23 cellular contexts compared by ENCODE assay signal in the genomic region with DNA sequence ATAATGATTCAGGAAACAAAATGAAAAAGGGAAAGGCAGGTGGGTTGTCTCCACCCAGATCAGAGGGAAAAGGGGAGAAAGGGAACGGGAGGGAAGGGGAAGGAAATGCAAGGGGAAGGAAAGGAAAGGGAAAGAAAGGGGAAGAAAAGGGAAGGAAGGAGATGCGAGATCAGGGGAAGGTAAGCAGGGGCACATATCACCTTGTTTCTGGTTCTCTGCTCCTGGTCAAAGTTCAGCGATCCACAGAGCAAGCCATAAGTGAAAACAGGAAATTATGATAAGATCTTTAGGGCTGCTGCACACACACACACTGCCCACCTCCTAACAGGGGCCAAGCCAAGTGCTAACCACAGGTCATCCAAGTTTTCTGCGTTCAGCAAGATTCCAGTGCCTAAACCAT. TPM values are rescaled to one million over a fixed set of nuclear protein-coding genes. Genes with fewer than 3 reads are reported as not detected.
A peak's percentile ranks its signal among the peaks of the same experiment; 100 is the strongest.
DNase-seq lines count a peak whose midpoint lies in the region; ATAC-seq, FAIRE-seq and TF ChIP-seq lines count a peak whose summit lies in the region.
"Had no signal": no experiment of that assay in that cellular context is flagged by ENCODE, and none has a peak within 500 bp of the region (broad histone marks: within the 10 kb centered on the region; RNA-seq: fewer than 3 reads in every experiment).

No MANE protein-coding gene starts in this region.

- H3K9ac ChIP-seq in HepG2 (ENCODE audit: insufficient read depth, low read depth, low read length) = no peak overlapping the region
- H3K9ac ChIP-seq in K562 (ENCODE audit: insufficient read depth in 1 of 2, low read depth in 2 of 2, low read length in 2 of 2) = no peak overlapping the region

- intact Hi-C loops in HepG2 (cut with micrococcal nuclease; ENCODE audit: unreplicated experiment) (no loop called here), right lobe of liver (cut with DNase I) (no loop called here), K562 (cut with micrococcal nuclease) (no loop called here)

- H3K4me2 ChIP-seq in HepG2 (ENCODE audit: low read depth, low read length) (peak overlapping the region; percentile 69), K562 (ENCODE audit: insufficient read depth, low read length) (no peak overlapping the region)
- H3K4me2 ChIP-seq: GM23338 had no signal

- H3K79me2 ChIP-seq in HepG2 (ENCODE audit: insufficient read depth, low read length) = no peaks in the 10 kb centered on the region
- no peaks in the 10 kb centered on the region for H3K79me2 ChIP-seq in K562 (ENCODE audit: control insufficient read depth, insufficient read depth, low read length)

- POLR2A ChIA-PET in HepG2 (lab: Yijun Ruan, JAX) = no interaction called here
- POLR2A ChIA-PET in K562 (lab: Yijun Ruan, JAX) = no interaction called here

- H3K9me3 ChIP-seq in HepG2 (ENCODE audit: low read length) = no peaks in the 10 kb centered on the region
- H3K9me3 ChIP-seq in right lobe of liver = no peaks in the 10 kb centered on the region
- no peaks in the 10 kb centered on the region for H3K9me3 ChIP-seq in K562 (replicated peaks; ENCODE audit: control insufficient read depth, insufficient read depth, low read depth, low read length)
- H3K9me3 ChIP-seq: BE2C, Caco-2 had no signal

- DNase-seq in HepG2 (ENCODE audit: low spot score) = peak; percentile 52
- no peak for DNase-seq in right lobe of liver
- peak; percentile 36 for DNase-seq in HuH-7 (ENCODE audit: low spot score)
- no peak for DNase-seq in K562 (ENCODE audit: extremely low read depth in 1 of 4, low spot score in 3 of 4)
- no peak for DNase-seq in activated T-cell treated with anti-CD3 and anti-CD28 coated beads for 4 hours
- no peak for DNase-seq in DMS 273 treated with DMSO at 0.1 percent for 48 hours (lab: John Stamatoyannopoulos, UW)
- DNase-seq in NCI-H2107 treated with DMSO at 0.1 percent for 48 hours (lab: John Stamatoyannopoulos, UW; ENCODE audit: unreplicated experiment) = no peak
- DNase-seq: BE2C; Caco-2; CD4-positive, CD25-positive, alpha-beta regulatory T cell; CD8-positive, alpha-beta T cell; DMS79; EL; GDM1; H9 had no signal

- TF ChIP-seq CTCF in HepG2 (CRISPR knock-in tag; IDR thresholded peaks at IDR 0.05) (no peak), right lobe of liver (IDR thresholded peaks at IDR 0.05) (no peak), K562 (IDR thresholded peaks at IDR 0.05 in 2 of 3, conservative IDR thresholded peaks at IDR 0.05 in 1 of 3; ENCODE audit: insufficient read depth in 2 of 3, low read depth in 1 of 3, low read length in 3 of 3) (no peak)

- in situ Hi-C loops in HepG2 (cut with HindIII; ENCODE audit: extremely low pct_ligation_motif_present, low pct_unique_long_range_greater_than_20kb) = no loop called here
- in situ Hi-C loops in K562 (cut with MboI) = no loop called here

- H3K9me1 ChIP-seq in K562 (ENCODE audit: control insufficient read depth, insufficient read depth, low read length) = no peaks in the 10 kb centered on the region

- BruUV-seq in HepG2 (replicated peaks; lab: Mats Ljungman, UMichigan) = no TSS peak
- no TSS peak for BruUV-seq in K562 (replicated peaks; lab: Mats Ljungman, UMichigan)

- CTCF ChIA-PET in HepG2 (lab: Yijun Ruan, JAX; ENCODE audit: low intra/inter-chr PET ratio, low total read pairs) = no interaction called here
- CTCF ChIA-PET in K562 (lab: Yijun Ruan, JAX; ENCODE audit: low intra/inter-chr PET ratio) = no interaction called here

- H3K36me3 ChIP-seq in HepG2 (replicated peaks in 1 of 2; ENCODE audit: control insufficient read depth in 1 of 2, insufficient read depth in 2 of 2, low read length in 2 of 2) (no peaks in the 10 kb centered on the region), right lobe of liver (no peaks in the 10 kb centered on the region), K562 (ENCODE audit: control insufficient read depth, insufficient read depth, low read length) (no peaks in the 10 kb centered on the region)
- H3K36me3 ChIP-seq: BE2C had no signal

- H3K27me3 ChIP-seq in HepG2 (ENCODE audit: control insufficient read depth in 1 of 2, insufficient read depth in 2 of 2, low read length in 2 of 2) = peaks cover 2 to 41% of the 10 kb centered on the region in 2 experiments; a peak in 4 of 5 replicates
- H3K27me3 ChIP-seq in right lobe of liver = no peaks in the 10 kb centered on the region
- H3K27me3 ChIP-seq in K562 (ENCODE audit: control insufficient read depth in 2 of 2, insufficient read depth in 2 of 2, low read length in 2 of 2) = peaks cover 19 to 57% of the 10 kb centered on the region in 2 experiments; a peak in 4 of 5 replicates
- H3K27me3 ChIP-seq: BE2C had no signal

- 8% methylated on average over 4 of the region's 4 CpGs for WGBS in HepG2 (ENCODE audit: low lambda C conversion rate)
- WGBS in right lobe of liver (ENCODE audit: insufficient coverage, low coverage, low lambda C conversion rate, missing lambda C conversion rate) = 19% methylated on average over 4 of the region's 4 CpGs
- 0% methylated on average over 4 of the region's 4 CpGs for WGBS in K562 (ENCODE audit: insufficient coverage, low coverage, missing lambda C conversion rate)

- H3K4me1 ChIP-seq in HepG2 (ENCODE audit: insufficient read depth, low read length) (peaks cover 23% of the 10 kb centered on the region), right lobe of liver (no peaks in the 10 kb centered on the region), K562 (replicated peaks in 1 of 2; ENCODE audit: control insufficient read depth in 2 of 2, insufficient read depth in 2 of 2, low read length in 2 of 2) (no peaks in the 10 kb centered on the region)
- H3K4me1 ChIP-seq: BE2C had no signal

- TF ChIP-seq POLR2A in HepG2 (IDR thresholded peaks at IDR 0.05; ENCODE audit: insufficient read depth in 1 of 2, low read depth in 2 of 2, low read length in 2 of 2) = no peak
- TF ChIP-seq POLR2A in right lobe of liver (IDR thresholded peaks at IDR 0.05) = no peak
- no peak for TF ChIP-seq POLR2A in K562 (conservative IDR thresholded peaks at IDR 0.05)

- no peak for TF ChIP-seq RAD21 in HepG2 (CRISPR knock-in tag; IDR thresholded peaks at IDR 0.05)
- TF ChIP-seq RAD21 in K562 (CRISPR knock-in tag; conservative IDR thresholded peaks at IDR 0.05 in 1 of 2, IDR thresholded peaks at IDR 0.05 in 1 of 2) = no peak

- peak; percentile 62 for ATAC-seq in HepG2
- ATAC-seq in right lobe of liver = no peak
- no peak for ATAC-seq in K562
- no peak for ATAC-seq in HG02870 (IDR thresholded peaks at IDR 0.05; ENCODE audit: unreplicated experiment)
- ATAC-seq: CD8-positive, alpha-beta T cell; GM23338; HCT116 had no signal

- peak; percentile 48 for FAIRE-seq in HepG2 (lab: Jason Lieb, UNC)
- no peak for FAIRE-seq in K562 (lab: Jason Lieb, UNC)
- FAIRE-seq: A204.1, GM12891 had no signal

- H3K27ac ChIP-seq in HepG2 (ENCODE audit: extremely low read length, insufficient read depth, low read length) (no peak overlapping the region), right lobe of liver (no peak overlapping the region), K562 (ENCODE audit: extremely low read depth, low read depth, low read length) (no peak overlapping the region)
- H3K27ac ChIP-seq: 22Rv1, C4-2B had no signal

- H2AFZ ChIP-seq in HepG2 (ENCODE audit: low read length) (peak overlapping the region; percentile 38), K562 (ENCODE audit: low read depth, low read length) (no peak overlapping the region)
- H2AFZ ChIP-seq: GM23338 had no signal

- H3K4me3 ChIP-seq in HepG2 (replicated peaks in 1 of 3; ENCODE audit: insufficient read depth in 1 of 3, low read depth in 2 of 3, low read length in 3 of 3) (peak overlapping the region in 1 of 3 experiments; percentile 37; a peak in 1 of 6 replicates), right lobe of liver (no peak overlapping the region), K562 (no peak overlapping the region)
- H3K4me3 ChIP-seq: GM23338 had no signal

- no peaks in the 10 kb centered on the region for H4K20me1 ChIP-seq in HepG2 (ENCODE audit: insufficient read depth, low read length)
- H4K20me1 ChIP-seq in K562 (replicated peaks; ENCODE audit: control insufficient read depth, insufficient read depth, low read length) = no peaks in the 10 kb centered on the region

- TF ChIP-seq EP300 in HepG2 (IDR thresholded peaks at IDR 0.05; ENCODE audit: low read depth in 2 of 2, low read length in 2 of 2) (peak in 1 of 2 experiments; percentile 18; a peak in 1 of 4 replicates), HepG2 (CRISPR knock-in tag; IDR thresholded peaks at IDR 0.05; ENCODE audit: borderline replicate concordance) (no peak), K562 (IDR thresholded peaks at IDR 0.05; ENCODE audit: low read length) (no peak)

RNA-seq across cellular contexts. Expression of a gene that starts 37.5 kb away (rescaled TPM):
- not detected in 2 replicates for total RNA-seq in HepG2 (2016; rRNA removed; fragmentation: Illumina TruSeq; extraction: Trizol)
- not detected in 2 replicates for total RNA-seq in HepG2 (2016; cell fraction: cytosol; rRNA removed; fragmentation: Illumina TruSeq; extraction: Trizol; ENCODE audit: low read depth)
- not detected in 2 replicates for total RNA-seq in HepG2 (2016; cell fraction: insoluble cytoplasmic fraction; rRNA removed; fragmentation: Illumina TruSeq; extraction: Trizol)
- total RNA-seq in HepG2 (2016; cell fraction: membrane; rRNA removed; fragmentation: Illumina TruSeq; extraction: Trizol) = not detected in 2 replicates
- total RNA-seq in HepG2 (2016; cell fraction: nucleus; rRNA removed; fragmentation: Illumina TruSeq; extraction: Trizol) = not detected in 2 replicates
- polyA plus RNA-seq in HepG2 (2011; rRNA removed) = not detected in 2 replicates
- polyA plus RNA-seq in HepG2 (2011; cell fraction: cytosol; rRNA removed) = not detected in 2 replicates
- not detected in 2 replicates for polyA plus RNA-seq in HepG2 (2011; cell fraction: nucleus; rRNA removed)
- not detected in 2 replicates for polyA plus RNA-seq in HepG2 (2012)
- polyA plus RNA-seq in HepG2 (2016; cell fraction: cytosol; fragmentation: Illumina TruSeq; extraction: Trizol; ENCODE audit: low read depth) = not detected in 2 replicates
- polyA plus RNA-seq in HepG2 (2016; cell fraction: insoluble cytoplasmic fraction; fragmentation: Illumina TruSeq; extraction: Trizol; ENCODE audit: low read depth) = not detected in 2 replicates
- not detected in 2 replicates for polyA plus RNA-seq in HepG2 (2016; cell fraction: membrane; fragmentation: Illumina TruSeq; extraction: Trizol; ENCODE audit: low read depth)
- polyA plus RNA-seq in HepG2 (2016; cell fraction: nucleus; fragmentation: Illumina TruSeq; extraction: Trizol; ENCODE audit: insufficient read depth, low read depth) = not detected in 2 replicates
- not detected in 2 replicates for polyA minus RNA-seq in HepG2 (2011; rRNA and poly(A)+ RNA removed; ENCODE audit: low replicate concordance)
- not detected in 2 replicates for polyA minus RNA-seq in HepG2 (2011; cell fraction: cytosol; rRNA and poly(A)+ RNA removed)
- polyA minus RNA-seq in HepG2 (2011; cell fraction: nucleus; rRNA and poly(A)+ RNA removed) = not detected in 2 replicates
- not detected for total RNA-seq in right lobe of liver
- not detected in 2 replicates for total RNA-seq in K562 (2011; cell fraction: chromatin; rRNA removed; ENCODE audit: low replicate concordance)
- not detected in 2 replicates for total RNA-seq in K562 (2011; cell fraction: nucleolus; rRNA removed)
- total RNA-seq in K562 (2011; cell fraction: nucleoplasm; rRNA removed) = under 0.01 TPM in 1 of 2 replicates, not detected in the other
- total RNA-seq in K562 (2014; rRNA removed) = not detected in 2 replicates
- not detected in 2 replicates for total RNA-seq in K562 (2014; rRNA removed; fragmentation: Illumina TruSeq; extraction: Trizol)
- not detected in 2 replicates for total RNA-seq in K562 (2015; rRNA removed; fragmentation: Illumina TruSeq; extraction: Trizol)
- total RNA-seq in K562 (2021) = not detected in 2 replicates
- not detected in 2 replicates for polyA plus RNA-seq in K562 (2011; rRNA removed)
- not detected in 2 replicates for polyA plus RNA-seq in K562 (2011; cell fraction: cytosol; rRNA removed)
- not detected in 2 replicates for polyA plus RNA-seq in K562 (2011; cell fraction: nucleus; rRNA removed)
- polyA plus RNA-seq in K562 (2012) = 0.01 and 0.08 TPM in 2 replicates
- polyA plus RNA-seq in K562 (2014; fragmentation: Illumina TruSeq; extraction: Trizol) = not detected in 2 replicates
- not detected for polyA plus RNA-seq in K562 (2014; fragmentation: Nextera tagmentation; extraction: Ambion mirVana)
- not detected in 2 replicates for polyA plus RNA-seq in K562 (2014; rRNA removed)
- 0.28 TPM in 1 of 2 replicates, not detected in the other for polyA minus RNA-seq in K562 (2011; rRNA and poly(A)+ RNA removed)
- not detected in 2 replicates for polyA minus RNA-seq in K562 (2011; cell fraction: cytosol; rRNA and poly(A)+ RNA removed)
- not detected in 2 replicates for polyA minus RNA-seq in K562 (2011; cell fraction: nucleus; rRNA and poly(A)+ RNA removed)
- total RNA-seq: CD4-positive, CD25-positive, alpha-beta regulatory T cell; CD8-positive, alpha-beta T cell had no signal
- polyA plus RNA-seq: AG04450; CD4-positive, CD25-positive, alpha-beta regulatory T cell had no signal

Comparison
In these comparisons a context has a peak if more than half of its experiments do, and no peak if none do; other contexts are left out.
1. DNase-seq: peak in HepG2 (single experiment) and HuH-7 (single experiment); none in right lobe of liver (0 of 3), K562 (0 of 4), activated T-cell treated with anti-CD3 and anti-CD28 coated beads for 4 hours (single experiment), DMS 273 treated with DMSO at 0.1 percent for 48 hours (single experiment) and NCI-H2107 treated with DMSO at 0.1 percent for 48 hours (single experiment).